ENCODE assay signal across 8 cellular contexts in genomic region chrX:107674480-107675364, GRCh38. TPM values are rescaled to one million over a fixed set of nuclear protein-coding genes. Genes with fewer than 3 reads are reported as not detected.
DNase-seq lines count a peak whose midpoint lies in the region; ATAC-seq and TF ChIP-seq lines count a peak whose summit lies in the region.

No MANE protein-coding gene starts in this region.

- TF ChIP-seq POLR2A in Peyer's patch (IDR thresholded peaks at IDR 0.05) (no peak), tibial nerve (IDR thresholded peaks at IDR 0.05) (peak; percentile 19 to 49)

- intact Hi-C loops in left lung (cut with DNase I) = loop anchor here in 1 of 2 donors (5.0 kb wide), 1 partner anchor 43 kb away; no protein-coding TSS in a partner anchor

- no peaks in the 10 kb centered on the region for H3K27me3 ChIP-seq in Peyer's patch
- peaks cover 0 to 2% of the 10 kb centered on the region in 2 donors for H3K27me3 ChIP-seq in left lung
- peaks cover 0 to 4% of the 10 kb centered on the region in 2 donors for H3K27me3 ChIP-seq in tibial nerve

- TF ChIP-seq EP300 in tibial nerve (IDR thresholded peaks at IDR 0.05) = peak in 1 of 2 donors; percentile 65

- H3K4me3 ChIP-seq in Peyer's patch (peak overlapping the region; percentile 15 to 60 (median 44)), left lung (peak overlapping the region in 1 of 2 donors; percentile 52), tibial nerve (peak overlapping the region; percentile 49 to 67 (median 52))

- ATAC-seq in GM18867 (IDR thresholded peaks at IDR 0.05; ENCODE audit: unreplicated experiment) (peak; percentile 6), HG02970 (IDR thresholded peaks at IDR 0.05; ENCODE audit: low FRiP score, unreplicated experiment) (peak; percentile 16), left lung (peak; percentile 7)

- no peaks in the 10 kb centered on the region for H3K9me3 ChIP-seq in Peyer's patch
- no peaks in the 10 kb centered on the region for H3K9me3 ChIP-seq in left lung
- H3K9me3 ChIP-seq in tibial nerve = no peaks in the 10 kb centered on the region

- H3K4me1 ChIP-seq in Peyer's patch (peaks cover 4 to 21% (median 5%) of the 10 kb centered on the region in 4 donors), left lung (peaks cover 30 to 51% of the 10 kb centered on the region in 2 donors), tibial nerve (peaks cover 0 to 43% (median 22%) of the 10 kb centered on the region in 4 donors)

- H3K36me3 ChIP-seq in Peyer's patch (no peaks in the 10 kb centered on the region), left lung (no peaks in the 10 kb centered on the region), tibial nerve (no peaks in the 10 kb centered on the region)

- WGBS in tibial nerve, 2 donors = 31 to 51% methylated on average over 9 of the region's 9 CpGs

- TF ChIP-seq CTCF in Peyer's patch (IDR thresholded peaks at IDR 0.05) (no peak), left lung (IDR thresholded peaks at IDR 0.05) (no peak), tibial nerve (IDR thresholded peaks at IDR 0.05) (no peak)

- DNase-seq in Peyer's patch (peak; percentile 52 to 84 (median 61)), astrocyte of the hippocampus (ENCODE audit: low read depth, low spot score) (peak; percentile 78), left lung (peak in 1 of 2 donors; percentile 69), tibial nerve (ENCODE audit: low spot score in 2 of 2) (peak; percentile 69 to 81), GM19240 (ENCODE audit: insufficient read length, low spot score) (no peak), NCI-H2029 treated with DMSO at 0.1 percent for 48 hours (lab: John Stamatoyannopoulos, UW) (no peak)

- H3K27ac ChIP-seq in Peyer's patch = peak overlapping the region; percentile 91 to 98 (median 94)
- peak overlapping the region; percentile 83 to 99 for H3K27ac ChIP-seq in left lung
- H3K27ac ChIP-seq in tibial nerve = peak overlapping the region; percentile 94 to 99 (median 96)

RNA-seq across cellular contexts. Expression of gene PRPS1, which starts 46.4 kb away (rescaled TPM):
- total RNA-seq in Peyer's patch (10 to 100 TPM in 2 of 4 donors, 1 to 10 TPM in 2; 2.6 to 43.7 (median 9.3) TPM), left lung (10 to 100 TPM; 29.4 to 36.2 TPM), tibial nerve (10 to 100 TPM; 19.0 to 33.3 (median 28.9) TPM)

Comparison
In these comparisons a context has a peak if more than half of its experiments do, and no peak if none do; other contexts are left out.
1. DNase-seq: peak in Peyer's patch (3 of 3), astrocyte of the hippocampus (single experiment) and tibial nerve (2 of 2); none in GM19240 (single experiment) and NCI-H2029 treated with DMSO at 0.1 percent for 48 hours (single experiment).
2. POLR2A ChIP-seq: peak in tibial nerve (2 of 2); none in Peyer's patch (0 of 2).
3. Peak in every context shown above with its lines, with median percentiles within 50 percentile points of each other: ATAC-seq and H3K27ac ChIP-seq.